Comparison of ENCODE assay signal across 22 cellular contexts in the genomic region with DNA sequence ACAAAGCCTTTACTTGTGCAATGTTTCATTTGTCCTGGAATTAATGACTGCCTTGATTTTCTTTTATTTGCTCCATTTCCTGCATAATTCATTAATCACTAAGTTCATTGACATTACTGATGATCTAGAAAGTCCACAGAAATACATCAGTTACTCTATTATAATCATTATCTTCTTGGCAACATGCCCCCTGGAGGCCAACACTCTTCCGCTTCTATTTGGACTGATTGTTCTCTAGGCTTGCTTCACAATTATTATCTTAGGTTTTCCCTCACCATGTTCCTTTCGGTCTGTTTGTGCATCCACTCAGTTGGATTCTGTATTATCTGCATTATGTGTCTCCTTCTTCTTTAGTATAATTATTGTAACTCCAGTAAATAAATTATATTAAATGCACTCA.
A peak's percentile ranks its signal among the peaks of the same experiment; 100 is the strongest.
DNase-seq lines count a peak whose midpoint lies in the region; ATAC-seq and TF ChIP-seq lines count a peak whose summit lies in the region.
"Had no signal": no experiment of that assay in that cellular context is flagged by ENCODE, and none has a peak within 500 bp of the region (broad histone marks: within the 10 kb centered on the region; RNA-seq: fewer than 3 reads in every experiment).

No MANE protein-coding gene starts in this region.

- H2BK5ac ChIP-seq in mesendoderm (ENCODE audit: low read length) = no peak overlapping the region

- H3K9ac ChIP-seq in DND-41 (ENCODE audit: low read depth, low read length) (no peak overlapping the region), HCT116 (ENCODE audit: low read length) (no peak overlapping the region), mesendoderm (ENCODE audit: low read length) (no peak overlapping the region)

- POLR2A ChIA-PET in HCT116 (lab: Charles Lee) = no interaction called here

- H3K9me3 ChIP-seq in DND-41 (ENCODE audit: insufficient read depth, low read length, severe bottlenecking) (no peaks in the 10 kb centered on the region), HCT116 (ENCODE audit: control insufficient read depth in 1 of 2, insufficient read depth in 1 of 2, low read depth in 1 of 2, low read length in 2 of 2) (no peaks in the 10 kb centered on the region)
- H3K9me3 ChIP-seq: thoracic aorta had no signal

- no peaks in the 10 kb centered on the region for H3K9me2 ChIP-seq in HCT116 (ENCODE audit: insufficient read depth)

- DNase-seq in DND-41 = no peak
- no peak for DNase-seq in HCT116 (ENCODE audit: low read depth, low spot score)
- no peak for DNase-seq in brain microvascular endothelial cell
- DNase-seq in mesendoderm = peak; percentile 9
- DNase-seq in NCI-H524 treated with DMSO at 0.1 percent for 48 hours (lab: John Stamatoyannopoulos, UW) = no peak
- DNase-seq: activated CD4-positive, alpha-beta T cell treated with anti-CD3 and anti-CD28 coated beads, Interleukin-2, amount 50 U/mL, for 4 hours; activated CD8-positive, alpha-beta memory T cell treated with anti-CD3 and anti-CD28 coated beads, Interleukin-2, amount 50 U/mL, for 4 hours; activated effector memory CD4-positive, alpha-beta T cell treated with Interleukin-2 at 50 U/mL for 16 hours; activated naive CD8-positive, alpha-beta T cell treated with anti-CD3 and anti-CD28 coated beads, Interleukin-2, amount 50 U/mL, for 24 hours; CD4-positive, alpha-beta memory T cell; effector memory CD8-positive, alpha-beta T cell; left cardiac atrium; NCI-H446; occipital lobe; stimulated activated CD4-positive, alpha-beta T cell treated with anti-CD3 and anti-CD28 coated beads, Interleukin-2, amount 100 ng/mL, for 48 hours; stimulated activated naive B cell treated with anti-CD40 and anti-IgM and Interleukin-4, amounts not matched to agents 10 μg/mL and 1 μg/mL and 100 μg/mL, for 72 hours; T-helper 9 cell had no signal

- H3K4me3 ChIP-seq in DND-41 (ENCODE audit: low read depth in 1 of 2, low read length in 2 of 2) (no peak overlapping the region), HCT116 (replicated peaks in 1 of 2; ENCODE audit: low read depth in 1 of 2, low read length in 2 of 2) (no peak overlapping the region), brain microvascular endothelial cell (ENCODE audit: low read depth, low read length) (no peak overlapping the region), mesendoderm (ENCODE audit: low read length) (no peak overlapping the region)
- H3K4me3 ChIP-seq: thoracic aorta had no signal

- H2AK5ac ChIP-seq in mesendoderm (ENCODE audit: low read length) = no peak overlapping the region

- H3K4me2 ChIP-seq in DND-41 (ENCODE audit: insufficient read depth, low read length) (no peak overlapping the region), HCT116 (ENCODE audit: low read length) (no peak overlapping the region), mesendoderm (ENCODE audit: low read length) (no peak overlapping the region)

- TF ChIP-seq CTCF in DND-41 (IDR thresholded peaks at IDR 0.05; ENCODE audit: borderline replicate concordance, extremely low read depth, low read length, poor library complexity, severe bottlenecking) (peak; percentile 34), HCT116 (IDR thresholded peaks at IDR 0.05 in 2 of 3, conservative IDR thresholded peaks at IDR 0.05 in 1 of 3; ENCODE audit: borderline replicate concordance in 1 of 3, insufficient read depth in 1 of 3, low read depth in 2 of 3, low read length in 2 of 3) (peak in 2 of 3 experiments; percentile 9 to 25; a peak in 2 of 6 replicates), brain microvascular endothelial cell (IDR thresholded peaks at IDR 0.05; ENCODE audit: low read depth, low read length, missing control alignments) (peak; percentile 34)

- H3K4me1 ChIP-seq in DND-41 (ENCODE audit: insufficient read depth, low read length) = no peaks in the 10 kb centered on the region
- no peaks in the 10 kb centered on the region for H3K4me1 ChIP-seq in HCT116 (ENCODE audit: control insufficient read depth in 1 of 2, insufficient read depth in 2 of 2, low read length in 2 of 2)
- no peaks in the 10 kb centered on the region for H3K4me1 ChIP-seq in mesendoderm (ENCODE audit: control insufficient read depth, low read depth, low read length)

- H3K56ac ChIP-seq in mesendoderm (ENCODE audit: low read length) = no peak overlapping the region

- H3K27ac ChIP-seq in DND-41 (ENCODE audit: low read length) (no peak overlapping the region), HCT116 (ENCODE audit: low read depth, low read length) (no peak overlapping the region), brain microvascular endothelial cell (no peak overlapping the region), mesendoderm (ENCODE audit: low read depth, low read length) (no peak overlapping the region)
- H3K27ac ChIP-seq: RWPE1, thoracic aorta had no signal

- TF ChIP-seq RAD21 in HCT116 (IDR thresholded peaks at IDR 0.05; ENCODE audit: low read depth) = no peak

- H4K8ac ChIP-seq in mesendoderm (ENCODE audit: low read depth, low read length) = no peak overlapping the region

- in situ Hi-C loops in brain microvascular endothelial cell (cut with HindIII; ENCODE audit: low pct_ligation_motif_present, low sequenced_read_pairs) = no loop called here

- H2AFZ ChIP-seq in DND-41 (ENCODE audit: low read depth, low read length) (no peak overlapping the region), HCT116 (ENCODE audit: low read depth, low read length, poor library complexity, severe bottlenecking) (no peak overlapping the region)

- no peak overlapping the region for H2BK120ac ChIP-seq in mesendoderm (ENCODE audit: low read depth, low read length)

- no TSS peak for BruUV-seq in HCT116 (replicated peaks; lab: Mats Ljungman, UMichigan)

- H4K20me1 ChIP-seq in DND-41 (ENCODE audit: insufficient read depth, low read length) (no peaks in the 10 kb centered on the region), HCT116 (ENCODE audit: insufficient read depth) (no peaks in the 10 kb centered on the region)

- no peak overlapping the region for H3K18ac ChIP-seq in mesendoderm (ENCODE audit: low read length)

- H3K4ac ChIP-seq in mesendoderm (ENCODE audit: low read depth, low read length) = no peak overlapping the region

- H3K27me3 ChIP-seq in DND-41 (ENCODE audit: insufficient read depth, low read length, poor library complexity) (no peaks in the 10 kb centered on the region), HCT116 (ENCODE audit: insufficient read depth, low read length) (no peaks in the 10 kb centered on the region), brain microvascular endothelial cell (replicated peaks) (no peaks in the 10 kb centered on the region), mesendoderm (ENCODE audit: insufficient read depth, low read length, poor library complexity) (no peaks in the 10 kb centered on the region)

- intact Hi-C loops in HCT116 (cut with micrococcal nuclease) = no loop called here

- WGBS in mesendoderm (ENCODE audit: extremely low coverage, insufficient coverage, low lambda C conversion rate) = no CpG with 5 or more reads among the region's 2 CpGs

- CTCF ChIA-PET in HCT116 (lab: Charles Lee) = no interaction called here

- no peak overlapping the region for H2BK15ac ChIP-seq in mesendoderm (replicated peaks; ENCODE audit: low read depth)

- no peak overlapping the region for H3K23ac ChIP-seq in mesendoderm (ENCODE audit: low read length)

- H3K36me3 ChIP-seq in DND-41 (ENCODE audit: insufficient read depth, low read length) (no peaks in the 10 kb centered on the region), HCT116 (ENCODE audit: control insufficient read depth in 1 of 2, insufficient read depth in 2 of 2, low read length in 2 of 2) (no peaks in the 10 kb centered on the region), brain microvascular endothelial cell (replicated peaks) (no peaks in the 10 kb centered on the region), mesendoderm (ENCODE audit: control insufficient read depth, insufficient read depth, low read length) (no peaks in the 10 kb centered on the region)
- H3K36me3 ChIP-seq: thoracic aorta had no signal

- H3K79me1 ChIP-seq in mesendoderm (ENCODE audit: low read length) = no peaks in the 10 kb centered on the region

- no peak for TF ChIP-seq POLR2A in HCT116 (IDR thresholded peaks at IDR 0.05; ENCODE audit: borderline replicate concordance, extremely low read depth, insufficient read depth, insufficient read length)

- H3K79me2 ChIP-seq in DND-41 (ENCODE audit: insufficient read depth, low read length) (no peaks in the 10 kb centered on the region), HCT116 (ENCODE audit: insufficient read depth, low read length) (no peaks in the 10 kb centered on the region), mesendoderm (ENCODE audit: control insufficient read depth, insufficient read depth, low read length) (no peaks in the 10 kb centered on the region)

- no peak for ATAC-seq in DND-41 (ENCODE audit: insufficient read depth, low read depth)
- ATAC-seq in HCT116 = no peak
- ATAC-seq in GM18519 (IDR thresholded peaks at IDR 0.05; ENCODE audit: low FRiP score, unreplicated experiment) = no peak
- no peak for ATAC-seq in GM21737 (IDR thresholded peaks at IDR 0.05; ENCODE audit: unreplicated experiment)
- ATAC-seq: activated naive CD8-positive, alpha-beta T cell treated with anti-CD3 and anti-CD28 coated beads, Interleukin-2, amount 50 U/mL, for 24 hours; effector memory CD8-positive, alpha-beta T cell; left cardiac atrium; stimulated activated naive B cell treated with anti-CD40 and anti-IgM and Interleukin-4, amounts not matched to agents 10 μg/mL and 1 μg/mL and 100 μg/mL, for 72 hours; WTC11 had no signal

- H4K5ac ChIP-seq in mesendoderm (ENCODE audit: low read length) = no peak overlapping the region

- RAD21 ChIA-PET in HCT116 (lab: Charles Lee; ENCODE audit: low non-redundant PET in 1 of 2, low total read pairs in 2 of 2, uncharacterized antibody in 2 of 2, unreplicated experiment in 2 of 2) = no interaction called here

TF ChIP-seq in HCT116, 20 proteins besides CTCF, POLR2A, EP300 and RAD21 (continues in another document):
- TF ChIP-seq SRF (IDR thresholded peaks at IDR 0.05; ENCODE audit: low read depth) = no peak
- TF ChIP-seq EZH2 (IDR thresholded peaks at IDR 0.05) = no peak
- TF ChIP-seq ELF1 (IDR thresholded peaks at IDR 0.05; ENCODE audit: borderline replicate concordance, low read depth) = no peak
- TF ChIP-seq CEBPB (IDR thresholded peaks at IDR 0.05; ENCODE audit: low read depth) = no peak
- TF ChIP-seq JUND (IDR thresholded peaks at IDR 0.05) = no peak
- TF ChIP-seq SIN3A (IDR thresholded peaks at IDR 0.05; ENCODE audit: low read depth) = no peak
